In the genomic region with DNA sequence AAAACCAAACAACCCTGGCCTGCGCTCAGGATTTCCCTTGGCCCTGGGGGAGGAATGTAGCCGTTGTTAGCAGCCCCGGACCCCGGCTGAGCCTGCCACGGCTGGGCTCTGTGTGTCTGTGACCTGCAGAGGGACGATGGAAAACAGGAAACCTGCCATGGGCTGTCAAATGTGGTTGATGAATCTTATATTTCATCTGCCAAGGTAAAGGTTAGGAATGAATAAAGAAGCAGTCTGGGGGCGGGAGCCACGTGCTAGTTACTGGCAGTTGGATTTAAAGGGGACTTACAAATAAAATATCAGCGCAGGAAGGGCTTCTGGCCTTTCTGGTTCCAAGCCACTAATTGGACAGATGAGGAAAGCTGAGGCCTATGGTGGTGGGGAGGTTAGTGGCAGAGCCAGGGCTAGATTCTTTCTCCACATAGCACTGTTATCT, we compare ENCODE assay signal across 18 cellular contexts. TPM values are rescaled to one million over a fixed set of nuclear protein-coding genes. Genes with fewer than 3 reads are reported as not detected.
DNase-seq lines count a peak whose midpoint lies in the region; FAIRE-seq and TF ChIP-seq lines count a peak whose summit lies in the region.
"Had no signal": no experiment of that assay in that cellular context is flagged by ENCODE, and none has a peak within 500 bp of the region (broad histone marks: within the 10 kb centered on the region; RNA-seq: fewer than 3 reads in every experiment).

A gene with protein sequence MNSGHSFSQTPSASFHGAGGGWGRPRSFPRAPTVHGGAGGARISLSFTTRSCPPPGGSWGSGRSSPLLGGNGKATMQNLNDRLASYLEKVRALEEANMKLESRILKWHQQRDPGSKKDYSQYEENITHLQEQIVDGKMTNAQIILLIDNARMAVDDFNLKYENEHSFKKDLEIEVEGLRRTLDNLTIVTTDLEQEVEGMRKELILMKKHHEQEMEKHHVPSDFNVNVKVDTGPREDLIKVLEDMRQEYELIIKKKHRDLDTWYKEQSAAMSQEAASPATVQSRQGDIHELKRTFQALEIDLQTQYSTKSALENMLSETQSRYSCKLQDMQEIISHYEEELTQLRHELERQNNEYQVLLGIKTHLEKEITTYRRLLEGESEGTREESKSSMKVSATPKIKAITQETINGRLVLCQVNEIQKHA (minus strand): TSS at position 263 of the 436 bp plus-strand sequence. CDS start 1,043 bp downstream, outside the sequence.

- peak; percentile 19 for DNase-seq in activated CD4-positive, alpha-beta T cell treated with anti-CD3 and anti-CD28 coated beads for 48 hours
- no peak for DNase-seq in activated CD4-positive, alpha-beta T cell treated with anti-CD3 and anti-CD28 coated beads for 4 hours
- DNase-seq in T47D (ENCODE audit: low read depth in 1 of 2, low spot score in 1 of 2) (peak; percentile 24 to 94), lower leg skin (ENCODE audit: low spot score in 2 of 2) (no peak), NCI-H524 treated with DMSO at 0.1 percent for 48 hours (lab: John Stamatoyannopoulos, UW) (no peak), GM12891 (ENCODE audit: insufficient read length, low spot score) (no peak), NCI-H345 (lab: John Stamatoyannopoulos, UW) (no peak)
- DNase-seq: activated gamma-delta T cell treated with Interleukin-2 at 50 U/mL for 16 hours; CD4-positive, alpha-beta memory T cell; naive thymus-derived CD8-positive, alpha-beta T cell; NCI-H2171 had no signal

- no peaks in the 10 kb centered on the region for H3K36me3 Mint-ChIP-seq in stimulated activated naive CD8-positive, alpha-beta T cell treated with anti-CD3 and anti-CD28 coated beads, Interleukin-15, Interleukin-2, amounts not matched to agents 100 ng/mL and 50 ng/mL, for 24 hours (ENCODE audit: low read depth)
- H3K36me3 Mint-ChIP-seq: CD4-positive, alpha-beta memory T cell; naive thymus-derived CD8-positive, alpha-beta T cell had no signal

- no peak within 1 kb of the TSS for H3K4me3 ChIP-seq in lower leg skin (ENCODE audit: low read depth, poor library complexity, severe bottlenecking)
- H3K4me3 ChIP-seq: gastroesophageal sphincter, HAP-1, SK-N-MC had no signal

- WGBS in lower leg skin, 2 donors: 40 to 45% methylated on average over 9 of the region's 9 CpGs

- TF ChIP-seq CTCF in lower leg skin (IDR thresholded peaks at IDR 0.05): no peak

- in situ Hi-C loops in T47D (cut with HindIII; ENCODE audit: low pct_unique_long_range_greater_than_20kb, low sequenced_read_pairs): no loop called here

- FAIRE-seq in GM12891 (lab: Jason Lieb, UNC): no peak
- FAIRE-seq: A204.1 had no signal

- peaks cover 19% of the 10 kb centered on the region for H3K27me3 Mint-ChIP-seq in stimulated activated naive CD8-positive, alpha-beta T cell treated with anti-CD3 and anti-CD28 coated beads, Interleukin-15, Interleukin-2, amounts not matched to agents 100 ng/mL and 50 ng/mL, for 24 hours

- no peaks in the 10 kb centered on the region for H3K4me1 Mint-ChIP-seq in stimulated activated naive CD8-positive, alpha-beta T cell treated with anti-CD3 and anti-CD28 coated beads, Interleukin-15, Interleukin-2, amounts not matched to agents 100 ng/mL and 50 ng/mL, for 24 hours (ENCODE audit: low read depth)
- H3K4me1 Mint-ChIP-seq: CD4-positive, alpha-beta memory T cell had no signal

- no peak within 1 kb of the TSS for H3K4me3 Mint-ChIP-seq in stimulated activated naive CD8-positive, alpha-beta T cell treated with anti-CD3 and anti-CD28 coated beads, Interleukin-15, Interleukin-2, amounts not matched to agents 100 ng/mL and 50 ng/mL, for 24 hours
- H3K4me3 Mint-ChIP-seq: CD4-positive, alpha-beta memory T cell; naive thymus-derived CD8-positive, alpha-beta T cell had no signal

- H3K27ac Mint-ChIP-seq in stimulated activated naive CD8-positive, alpha-beta T cell treated with anti-CD3 and anti-CD28 coated beads, Interleukin-15, Interleukin-2, amounts not matched to agents 100 ng/mL and 50 ng/mL, for 24 hours: peak within 1 kb of the TSS; percentile 43

- H3K9me3 Mint-ChIP-seq in stimulated activated naive CD8-positive, alpha-beta T cell treated with anti-CD3 and anti-CD28 coated beads, Interleukin-15, Interleukin-2, amounts not matched to agents 100 ng/mL and 50 ng/mL, for 24 hours: no peaks in the 10 kb centered on the region
- H3K9me3 Mint-ChIP-seq: CD4-positive, alpha-beta memory T cell; naive thymus-derived CD8-positive, alpha-beta T cell had no signal

- no peak for TF ChIP-seq POLR2A in lower leg skin (IDR thresholded peaks at IDR 0.05)
- no peak for TF ChIP-seq POLR2A in GM12891 (IDR thresholded peaks at IDR 0.05; ENCODE audit: low read depth, low read length)

- intact Hi-C loops in lower leg skin (cut with DNase I; ENCODE audit: low total_unique reads): no loop called here

TF ChIP-seq in GM12891, 5 proteins besides CTCF, POLR2A, EP300 and RAD21:
- TF ChIP-seq POLR2AphosphoS5 (IDR thresholded peaks at IDR 0.05; ENCODE audit: low read depth, low read length): no peak
- no peak for TF ChIP-seq TAF1 (IDR thresholded peaks at IDR 0.05; ENCODE audit: low read depth, low read length)
- no peak for TF ChIP-seq PAX5 (IDR thresholded peaks at IDR 0.05; ENCODE audit: insufficient read depth, low read length, severe bottlenecking)
- no peak for TF ChIP-seq POU2F2 (IDR thresholded peaks at IDR 0.05; ENCODE audit: low read depth, low read length)
- no peak for TF ChIP-seq SPI1 (IDR thresholded peaks at IDR 0.05; ENCODE audit: low read depth, low read length)

RNA-seq across cellular contexts. Expression of the gene that starts here (rescaled TPM):
- total RNA-seq in lower leg skin: 100 to 1,000 TPM; 302 to 577 (median 454) TPM
- polyA plus RNA-seq in GM12891 (2012; ENCODE audit: low read depth, missing spikeins): not detected
- total RNA-seq: activated CD8-positive, alpha-beta memory T cell treated with anti-CD3 and anti-CD28 coated beads for 36 hours; CD4-positive, alpha-beta memory T cell; M059J; naive thymus-derived CD8-positive, alpha-beta T cell had no signal
- polyA plus RNA-seq: naive thymus-derived CD8-positive, alpha-beta T cell had no signal

Comparison
In these comparisons a context has a peak if more than half of its experiments do, and no peak if none do; other contexts are left out.
1. DNase-seq: peak in activated CD4-positive, alpha-beta T cell treated with anti-CD3 and anti-CD28 coated beads for 48 hours (single experiment) and T47D (2 of 2); none in activated CD4-positive, alpha-beta T cell treated with anti-CD3 and anti-CD28 coated beads for 4 hours (0 of 2), lower leg skin (0 of 2), NCI-H524 treated with DMSO at 0.1 percent for 48 hours (single experiment), GM12891 (single experiment) and NCI-H345 (single experiment).